11 cellular contexts compared by ENCODE assay signal in genomic region chr19:2345794-2346663, GRCh38. TPM values are rescaled to one million over a fixed set of nuclear protein-coding genes. Genes with fewer than 3 reads are reported as not detected.
DNase-seq lines count a peak whose midpoint lies in the region; ATAC-seq, FAIRE-seq and TF ChIP-seq lines count a peak whose summit lies in the region.
"Had no signal": no experiment of that assay in that cellular context is flagged by ENCODE, and none has a peak within 500 bp of the region (broad histone marks: within the 10 kb centered on the region; RNA-seq: fewer than 3 reads in every experiment).

No MANE protein-coding gene starts in this region.

- H3K4me3 Mint-ChIP-seq in CD8-positive, alpha-beta memory T cell: no peak overlapping the region
- peak overlapping the region in 1 of 4 donors; percentile 66 for H3K4me3 Mint-ChIP-seq in IgD-negative memory B cell

- peaks cover 6% of the 10 kb centered on the region for H3K36me3 ChIP-seq in CD8-positive, alpha-beta memory T cell (ENCODE audit: insufficient read depth, low read length)
- H3K36me3 ChIP-seq in body of pancreas (replicated peaks in 1 of 2; ENCODE audit: insufficient read depth in 1 of 2, low read depth in 2 of 2) (peaks cover 0 to 8% of the 10 kb centered on the region in 2 donors), HepG2 (replicated peaks in 1 of 2; ENCODE audit: control insufficient read depth in 1 of 2, insufficient read depth in 2 of 2, low read length in 2 of 2) (no peaks in the 10 kb centered on the region; a peak in 1 of 5 replicates)

- in situ Hi-C loops in HepG2 (cut with HindIII; ENCODE audit: extremely low pct_ligation_motif_present, low pct_unique_long_range_greater_than_20kb): no loop called here

- H3K4me3 ChIP-seq in CD8-positive, alpha-beta memory T cell (ENCODE audit: low read length): no peak overlapping the region
- H3K4me3 ChIP-seq in body of pancreas (no peak overlapping the region), HepG2 (replicated peaks in 1 of 3; ENCODE audit: insufficient read depth in 1 of 3, low read depth in 2 of 3, low read length in 3 of 3) (no peak overlapping the region)
- H3K4me3 ChIP-seq: prostate gland had no signal

- no peaks in the 10 kb centered on the region for H3K9me3 ChIP-seq in CD8-positive, alpha-beta memory T cell (ENCODE audit: low read length)
- H3K9me3 ChIP-seq in body of pancreas (no peaks in the 10 kb centered on the region), HepG2 (ENCODE audit: low read length) (no peaks in the 10 kb centered on the region)
- H3K9me3 ChIP-seq: prostate gland had no signal

- peaks cover 0 to 8% (median 0%) of the 10 kb centered on the region in 3 donors for H3K36me3 Mint-ChIP-seq in CD8-positive, alpha-beta memory T cell
- peaks cover 1% of the 10 kb centered on the region for H3K36me3 Mint-ChIP-seq in IgD-negative memory B cell

- TF ChIP-seq POLR2A in body of pancreas (IDR thresholded peaks at IDR 0.05) (no peak), HepG2 (IDR thresholded peaks at IDR 0.05; ENCODE audit: insufficient read depth in 1 of 2, low read depth in 2 of 2, low read length in 2 of 2) (no peak)

- TF ChIP-seq RAD21 in HepG2 (CRISPR knock-in tag; IDR thresholded peaks at IDR 0.05): no peak

- ATAC-seq in body of pancreas (peak; percentile 52), HepG2 (peak; percentile 38; the same call in 2 of the 3 replicates), HG02981 (IDR thresholded peaks at IDR 0.05; ENCODE audit: unreplicated experiment) (no peak)

- H3K4me2 ChIP-seq in HepG2 (ENCODE audit: low read depth, low read length): no peak overlapping the region

- H3K27me3 ChIP-seq in CD8-positive, alpha-beta memory T cell (ENCODE audit: insufficient read depth, low read length, poor library complexity, severe bottlenecking): no peaks in the 10 kb centered on the region
- H3K27me3 ChIP-seq in body of pancreas (no peaks in the 10 kb centered on the region), HepG2 (ENCODE audit: control insufficient read depth in 1 of 2, insufficient read depth in 2 of 2, low read length in 2 of 2) (no peaks in the 10 kb centered on the region)

- H3K27me3 Mint-ChIP-seq in CD8-positive, alpha-beta memory T cell: no peaks in the 10 kb centered on the region
- no peaks in the 10 kb centered on the region for H3K27me3 Mint-ChIP-seq in IgD-negative memory B cell

- peak overlapping the region; percentile 19 for H3K27ac ChIP-seq in CD8-positive, alpha-beta memory T cell (ENCODE audit: low read depth, low read length)
- H3K27ac ChIP-seq in body of pancreas: no peak overlapping the region
- no peak overlapping the region for H3K27ac ChIP-seq in HepG2 (ENCODE audit: extremely low read length, insufficient read depth, low read length)
- H3K27ac ChIP-seq: prostate gland had no signal

- H4K20me1 ChIP-seq in HepG2 (ENCODE audit: insufficient read depth, low read length): no peaks in the 10 kb centered on the region

- H3K27ac Mint-ChIP-seq in CD8-positive, alpha-beta memory T cell: no peak overlapping the region
- peak overlapping the region in 2 of 3 donors; percentile 23 to 34 for H3K27ac Mint-ChIP-seq in IgD-negative memory B cell

- H3K79me2 ChIP-seq in HepG2 (ENCODE audit: insufficient read depth, low read length): no peaks in the 10 kb centered on the region

- no peaks in the 10 kb centered on the region for H3K4me1 ChIP-seq in CD8-positive, alpha-beta memory T cell (ENCODE audit: insufficient read depth, low read length)
- H3K4me1 ChIP-seq in body of pancreas (no peaks in the 10 kb centered on the region), HepG2 (ENCODE audit: insufficient read depth, low read length) (peaks cover 9% of the 10 kb centered on the region)
- H3K4me1 ChIP-seq: prostate gland had no signal

- POLR2A ChIA-PET in CD8-positive, alpha-beta memory T cell (lab: Charles Lee): no interaction called here
- POLR2A ChIA-PET in HepG2 (lab: Yijun Ruan, JAX): no interaction called here

- CTCF ChIA-PET in CD8-positive, alpha-beta memory T cell (lab: Charles Lee): no interaction called here
- CTCF ChIA-PET in HepG2 (lab: Yijun Ruan, JAX; ENCODE audit: low intra/inter-chr PET ratio, low total read pairs): no interaction called here

- H3K9ac ChIP-seq in HepG2 (ENCODE audit: insufficient read depth, low read depth, low read length): no peak overlapping the region

- no peak for DNase-seq in CD8-positive, alpha-beta memory T cell
- DNase-seq in body of pancreas: peak in 3 of 4 donors; percentile 61 to 83 (median 72)
- no peak for DNase-seq in HepG2 (ENCODE audit: low spot score)
- DNase-seq in SKM-1 treated with dmso at 0.1 percent for 144 hours (lab: John Stamatoyannopoulos, UW; ENCODE audit: unreplicated experiment): no peak
- no peak for DNase-seq in DMS 273 treated with DMSO at 0.1 percent for 48 hours (lab: John Stamatoyannopoulos, UW)
- DNase-seq in activated T-cell treated with anti-CD3 and anti-CD28 coated beads for 4 hours: no peak
- DNase-seq: NCI-H524 had no signal

- no peak for TF ChIP-seq EP300 in HepG2 (IDR thresholded peaks at IDR 0.05; ENCODE audit: low read depth in 2 of 2, low read length in 2 of 2)
- no peak for TF ChIP-seq EP300 in HepG2 (CRISPR knock-in tag; IDR thresholded peaks at IDR 0.05; ENCODE audit: borderline replicate concordance)

- 58 to 66% methylated on average over 19 to 25 of the region's 25 CpGs for WGBS in body of pancreas, 2 donors
- whole genome bisulfite sequencing in HepG2 (ENCODE audit: low lambda C conversion rate): 75% methylated on average over 25 of the region's 25 CpGs

- no peaks in the 10 kb centered on the region for H3K4me1 Mint-ChIP-seq in CD8-positive, alpha-beta memory T cell
- H3K4me1 Mint-ChIP-seq in IgD-negative memory B cell: no peaks in the 10 kb centered on the region

- BruUV-seq in HepG2 (replicated peaks; lab: Mats Ljungman, UMichigan): no TSS peak

- H3K9me3 Mint-ChIP-seq in CD8-positive, alpha-beta memory T cell: no peaks in the 10 kb centered on the region
- H3K9me3 Mint-ChIP-seq in IgD-negative memory B cell: no peaks in the 10 kb centered on the region

- intact Hi-C loops in body of pancreas (cut with DNase I): no loop called here
- intact Hi-C loops in HepG2 (cut with micrococcal nuclease; ENCODE audit: unreplicated experiment): no loop called here

- no peak overlapping the region for H2AFZ ChIP-seq in HepG2 (ENCODE audit: low read length)

- TF ChIP-seq CTCF in body of pancreas (IDR thresholded peaks at IDR 0.05) (no peak), HepG2 (CRISPR knock-in tag; IDR thresholded peaks at IDR 0.05) (no peak)

- no peak for FAIRE-seq in HepG2 (lab: Jason Lieb, UNC)

RNA-seq across cellular contexts. Expression of gene TMPRSS9, which starts 14.0 kb away (rescaled TPM):
- not detected for total RNA-seq in CD8-positive, alpha-beta memory T cell
- polyA plus RNA-seq in CD8-positive, alpha-beta memory T cell: not detected
- not detected for polyA plus RNA-seq in IgD-negative memory B cell
- total RNA-seq in body of pancreas: not detected
- 1.4 and 2.5 TPM in 2 replicates for total RNA-seq in HepG2 (2016; rRNA removed; fragmentation: Illumina TruSeq; extraction: Trizol)
- total RNA-seq in HepG2 (2016; cell fraction: cytosol; rRNA removed; fragmentation: Illumina TruSeq; extraction: Trizol; ENCODE audit: low read depth): 0.62 and 1.7 TPM in 2 replicates
- total RNA-seq in HepG2 (2016; cell fraction: insoluble cytoplasmic fraction; rRNA removed; fragmentation: Illumina TruSeq; extraction: Trizol): 1.4 and 2.0 TPM in 2 replicates
- 0.99 and 1.0 TPM in 2 replicates for total RNA-seq in HepG2 (2016; cell fraction: membrane; rRNA removed; fragmentation: Illumina TruSeq; extraction: Trizol)
- total RNA-seq in HepG2 (2016; cell fraction: nucleus; rRNA removed; fragmentation: Illumina TruSeq; extraction: Trizol): 0.81 and 3.7 TPM in 2 replicates
- 5.2 and 11.1 TPM in 2 replicates for polyA plus RNA-seq in HepG2 (2011; rRNA removed)
- polyA plus RNA-seq in HepG2 (2011; cell fraction: cytosol; rRNA removed): 2.1 and 2.3 TPM in 2 replicates
- 54.9 and 71.6 TPM in 2 replicates for polyA plus RNA-seq in HepG2 (2011; cell fraction: nucleus; rRNA removed)
- 5.1 and 14.1 TPM in 2 replicates for polyA plus RNA-seq in HepG2 (2012)
- polyA plus RNA-seq in HepG2 (2016; cell fraction: cytosol; fragmentation: Illumina TruSeq; extraction: Trizol; ENCODE audit: low read depth): 0.45 and 0.55 TPM in 2 replicates
- polyA plus RNA-seq in HepG2 (2016; cell fraction: insoluble cytoplasmic fraction; fragmentation: Illumina TruSeq; extraction: Trizol; ENCODE audit: low read depth): 1.1 and 1.2 TPM in 2 replicates
- polyA plus RNA-seq in HepG2 (2016; cell fraction: membrane; fragmentation: Illumina TruSeq; extraction: Trizol; ENCODE audit: low read depth): 0.57 and 0.72 TPM in 2 replicates
- polyA plus RNA-seq in HepG2 (2016; cell fraction: nucleus; fragmentation: Illumina TruSeq; extraction: Trizol; ENCODE audit: insufficient read depth, low read depth): 3.4 and 5.2 TPM in 2 replicates
- 4.8 TPM in 1 of 2 replicates, not detected in the other for polyA minus RNA-seq in HepG2 (2011; rRNA and poly(A)+ RNA removed; ENCODE audit: low replicate concordance)
- polyA minus RNA-seq in HepG2 (2011; cell fraction: cytosol; rRNA and poly(A)+ RNA removed): 1.7 and 2.6 TPM in 2 replicates
- 10.8 and 12.4 TPM in 2 replicates for polyA minus RNA-seq in HepG2 (2011; cell fraction: nucleus; rRNA and poly(A)+ RNA removed)
- polyA plus RNA-seq: aorta had no signal

RNA-seq across cellular contexts. Expression of gene SPPL2B, which starts 17.5 kb away (rescaled TPM):
- total RNA-seq in CD8-positive, alpha-beta memory T cell: 10 to 100 TPM; 39.0 to 41.4 TPM
- 8.4 TPM for polyA plus RNA-seq in CD8-positive, alpha-beta memory T cell
- 20.8 TPM for polyA plus RNA-seq in IgD-negative memory B cell
- 100 to 1,000 TPM in 1 of 2 donors, 10 to 100 TPM in 1; 75.8 to 202 TPM for total RNA-seq in body of pancreas
- total RNA-seq in HepG2 (2016; rRNA removed; fragmentation: Illumina TruSeq; extraction: Trizol): 3.4 and 15.2 TPM in 2 replicates
- 6.9 and 7.1 TPM in 2 replicates for total RNA-seq in HepG2 (2016; cell fraction: cytosol; rRNA removed; fragmentation: Illumina TruSeq; extraction: Trizol; ENCODE audit: low read depth)
- 2.9 and 18.4 TPM in 2 replicates for total RNA-seq in HepG2 (2016; cell fraction: insoluble cytoplasmic fraction; rRNA removed; fragmentation: Illumina TruSeq; extraction: Trizol)
- 7.4 and 8.6 TPM in 2 replicates for total RNA-seq in HepG2 (2016; cell fraction: membrane; rRNA removed; fragmentation: Illumina TruSeq; extraction: Trizol)
- total RNA-seq in HepG2 (2016; cell fraction: nucleus; rRNA removed; fragmentation: Illumina TruSeq; extraction: Trizol): 23.4 and 26.4 TPM in 2 replicates
- polyA plus RNA-seq in HepG2 (2011; rRNA removed): 14.9 and 20.5 TPM in 2 replicates
- 6.0 and 9.1 TPM in 2 replicates for polyA plus RNA-seq in HepG2 (2011; cell fraction: cytosol; rRNA removed)
- 268 and 341 TPM in 2 replicates for polyA plus RNA-seq in HepG2 (2011; cell fraction: nucleus; rRNA removed)
- polyA plus RNA-seq in HepG2 (2012): 23.1 and 25.3 TPM in 2 replicates
- 1.2 and 1.3 TPM in 2 replicates for polyA plus RNA-seq in HepG2 (2016; cell fraction: cytosol; fragmentation: Illumina TruSeq; extraction: Trizol; ENCODE audit: low read depth)
- 3.0 and 4.0 TPM in 2 replicates for polyA plus RNA-seq in HepG2 (2016; cell fraction: insoluble cytoplasmic fraction; fragmentation: Illumina TruSeq; extraction: Trizol; ENCODE audit: low read depth)
- polyA plus RNA-seq in HepG2 (2016; cell fraction: membrane; fragmentation: Illumina TruSeq; extraction: Trizol; ENCODE audit: low read depth): 2.8 and 3.3 TPM in 2 replicates
- polyA plus RNA-seq in HepG2 (2016; cell fraction: nucleus; fragmentation: Illumina TruSeq; extraction: Trizol; ENCODE audit: insufficient read depth, low read depth): 101 and 111 TPM in 2 replicates
- polyA minus RNA-seq in HepG2 (2011; rRNA and poly(A)+ RNA removed; ENCODE audit: low replicate concordance): 14.4 and 27.8 TPM in 2 replicates
- polyA minus RNA-seq in HepG2 (2011; cell fraction: cytosol; rRNA and poly(A)+ RNA removed): 5.8 and 11.0 TPM in 2 replicates
- polyA minus RNA-seq in HepG2 (2011; cell fraction: nucleus; rRNA and poly(A)+ RNA removed): 17.9 and 24.7 TPM in 2 replicates

RNA-seq across cellular contexts. Expression of gene LSM7, which starts 17.6 kb away (rescaled TPM):
- total RNA-seq in CD8-positive, alpha-beta memory T cell: 100 to 1,000 TPM; 163 to 168 TPM
- 162 TPM for polyA plus RNA-seq in CD8-positive, alpha-beta memory T cell
- polyA plus RNA-seq in IgD-negative memory B cell: 308 TPM
- total RNA-seq in body of pancreas: 10 to 100 TPM; 45.7 to 69.9 TPM
- 140 and 152 TPM in 2 replicates for total RNA-seq in HepG2 (2016; rRNA removed; fragmentation: Illumina TruSeq; extraction: Trizol)
- 44.1 and 45.1 TPM in 2 replicates for total RNA-seq in HepG2 (2016; cell fraction: cytosol; rRNA removed; fragmentation: Illumina TruSeq; extraction: Trizol; ENCODE audit: low read depth)
- total RNA-seq in HepG2 (2016; cell fraction: insoluble cytoplasmic fraction; rRNA removed; fragmentation: Illumina TruSeq; extraction: Trizol): 149 and 168 TPM in 2 replicates
- 74.4 and 75.3 TPM in 2 replicates for total RNA-seq in HepG2 (2016; cell fraction: membrane; rRNA removed; fragmentation: Illumina TruSeq; extraction: Trizol)
- total RNA-seq in HepG2 (2016; cell fraction: nucleus; rRNA removed; fragmentation: Illumina TruSeq; extraction: Trizol): 48.6 and 65.2 TPM in 2 replicates
- polyA plus RNA-seq in HepG2 (2011; rRNA removed): 197 and 205 TPM in 2 replicates
- polyA plus RNA-seq in HepG2 (2011; cell fraction: cytosol; rRNA removed): 474 and 745 TPM in 2 replicates
- 183 and 205 TPM in 2 replicates for polyA plus RNA-seq in HepG2 (2011; cell fraction: nucleus; rRNA removed)
- polyA plus RNA-seq in HepG2 (2012): 107 and 132 TPM in 2 replicates
- 60.8 and 62.0 TPM in 2 replicates for polyA plus RNA-seq in HepG2 (2016; cell fraction: cytosol; fragmentation: Illumina TruSeq; extraction: Trizol; ENCODE audit: low read depth)
- 210 and 243 TPM in 2 replicates for polyA plus RNA-seq in HepG2 (2016; cell fraction: insoluble cytoplasmic fraction; fragmentation: Illumina TruSeq; extraction: Trizol; ENCODE audit: low read depth)
- 91.7 and 96.1 TPM in 2 replicates for polyA plus RNA-seq in HepG2 (2016; cell fraction: membrane; fragmentation: Illumina TruSeq; extraction: Trizol; ENCODE audit: low read depth)
- polyA plus RNA-seq in HepG2 (2016; cell fraction: nucleus; fragmentation: Illumina TruSeq; extraction: Trizol; ENCODE audit: insufficient read depth, low read depth): 132 and 138 TPM in 2 replicates
- polyA minus RNA-seq in HepG2 (2011; rRNA and poly(A)+ RNA removed; ENCODE audit: low replicate concordance): 42.2 and 52.7 TPM in 2 replicates
- 19.9 and 26.7 TPM in 2 replicates for polyA minus RNA-seq in HepG2 (2011; cell fraction: cytosol; rRNA and poly(A)+ RNA removed)
- 24.1 and 27.4 TPM in 2 replicates for polyA minus RNA-seq in HepG2 (2011; cell fraction: nucleus; rRNA and poly(A)+ RNA removed)

RNA-seq across cellular contexts. Expression of gene LINGO3, which starts 38.1 kb away (rescaled TPM):
- total RNA-seq in CD8-positive, alpha-beta memory T cell: under 1 TPM; 0.09 to 0.15 TPM
- 9.2 TPM for polyA plus RNA-seq in CD8-positive, alpha-beta memory T cell
- 14.7 TPM for polyA plus RNA-seq in IgD-negative memory B cell
- total RNA-seq in body of pancreas: not detected
- total RNA-seq in HepG2 (2016; rRNA removed; fragmentation: Illumina TruSeq; extraction: Trizol): not detected in 2 replicates
- total RNA-seq in HepG2 (2016; cell fraction: cytosol; rRNA removed; fragmentation: Illumina TruSeq; extraction: Trizol; ENCODE audit: low read depth): not detected in 2 replicates
- total RNA-seq in HepG2 (2016; cell fraction: insoluble cytoplasmic fraction; rRNA removed; fragmentation: Illumina TruSeq; extraction: Trizol): not detected in 2 replicates
- not detected in 2 replicates for total RNA-seq in HepG2 (2016; cell fraction: membrane; rRNA removed; fragmentation: Illumina TruSeq; extraction: Trizol)
- not detected in 2 replicates for total RNA-seq in HepG2 (2016; cell fraction: nucleus; rRNA removed; fragmentation: Illumina TruSeq; extraction: Trizol)
- not detected in 2 replicates for polyA plus RNA-seq in HepG2 (2011; rRNA removed)
- polyA plus RNA-seq in HepG2 (2011; cell fraction: cytosol; rRNA removed): not detected in 2 replicates
- not detected in 2 replicates for polyA plus RNA-seq in HepG2 (2011; cell fraction: nucleus; rRNA removed)
- polyA plus RNA-seq in HepG2 (2012): not detected in 2 replicates
- not detected in 2 replicates for polyA plus RNA-seq in HepG2 (2016; cell fraction: cytosol; fragmentation: Illumina TruSeq; extraction: Trizol; ENCODE audit: low read depth)
- not detected in 2 replicates for polyA plus RNA-seq in HepG2 (2016; cell fraction: insoluble cytoplasmic fraction; fragmentation: Illumina TruSeq; extraction: Trizol; ENCODE audit: low read depth)
- polyA plus RNA-seq in HepG2 (2016; cell fraction: membrane; fragmentation: Illumina TruSeq; extraction: Trizol; ENCODE audit: low read depth): not detected in 2 replicates
- polyA plus RNA-seq in HepG2 (2016; cell fraction: nucleus; fragmentation: Illumina TruSeq; extraction: Trizol; ENCODE audit: insufficient read depth, low read depth): not detected in 2 replicates
- polyA minus RNA-seq in HepG2 (2011; rRNA and poly(A)+ RNA removed; ENCODE audit: low replicate concordance): not detected in 2 replicates
- polyA minus RNA-seq in HepG2 (2011; cell fraction: cytosol; rRNA and poly(A)+ RNA removed): not detected in 2 replicates
- not detected in 2 replicates for polyA minus RNA-seq in HepG2 (2011; cell fraction: nucleus; rRNA and poly(A)+ RNA removed)
- total RNA-seq: aorta had no signal

Comparison
In these comparisons a context has a peak if more than half of its experiments do, and no peak if none do; other contexts are left out.
1. DNase-seq: peak in body of pancreas (3 of 4); none in CD8-positive, alpha-beta memory T cell (0 of 5), HepG2 (single experiment), SKM-1 treated with dmso at 0.1 percent for 144 hours (single experiment), DMS 273 treated with DMSO at 0.1 percent for 48 hours (single experiment) and activated T-cell treated with anti-CD3 and anti-CD28 coated beads for 4 hours (single experiment).
2. H3K27ac Mint-ChIP-seq: peak in IgD-negative memory B cell (2 of 3); none in CD8-positive, alpha-beta memory T cell (0 of 8).